In the genomic region with DNA sequence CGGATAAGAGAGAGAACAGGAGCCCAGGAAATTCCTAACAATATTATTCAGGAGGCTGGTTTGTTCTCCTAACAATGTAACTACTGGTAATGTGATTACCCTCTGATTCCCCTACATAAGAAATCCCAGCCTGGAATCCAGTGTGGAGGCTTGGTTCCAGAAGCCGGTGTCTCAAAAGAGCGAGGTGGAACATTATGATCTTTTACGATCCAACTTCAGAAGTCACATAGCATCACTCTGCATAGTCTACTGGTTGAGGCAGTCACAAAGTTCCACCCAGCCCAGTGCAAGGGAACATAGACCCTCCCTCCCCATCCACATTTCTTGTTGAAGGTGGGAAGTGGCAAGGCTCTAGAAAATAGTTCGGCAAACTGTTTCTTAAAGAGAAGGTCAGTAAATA, we compare ENCODE assay signal across 1 cellular context.
TF ChIP-seq lines count a peak whose summit lies in the region.

No MANE protein-coding gene starts in this region.

TF ChIP-seq in IMR-90, 13 proteins besides CTCF, POLR2A, EP300 and RAD21:
- TF ChIP-seq RCOR1 (IDR thresholded peaks at IDR 0.05; ENCODE audit: insufficient replicate concordance, low read length), result no peak
- TF ChIP-seq CEBPB (IDR thresholded peaks at IDR 0.05; ENCODE audit: low read depth, low read length), result no peak
- TF ChIP-seq, protein P1, sequence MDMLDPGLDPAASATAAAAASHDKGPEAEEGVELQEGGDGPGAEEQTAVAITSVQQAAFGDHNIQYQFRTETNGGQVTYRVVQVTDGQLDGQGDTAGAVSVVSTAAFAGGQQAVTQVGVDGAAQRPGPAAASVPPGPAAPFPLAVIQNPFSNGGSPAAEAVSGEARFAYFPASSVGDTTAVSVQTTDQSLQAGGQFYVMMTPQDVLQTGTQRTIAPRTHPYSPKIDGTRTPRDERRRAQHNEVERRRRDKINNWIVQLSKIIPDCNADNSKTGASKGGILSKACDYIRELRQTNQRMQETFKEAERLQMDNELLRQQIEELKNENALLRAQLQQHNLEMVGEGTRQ (IDR thresholded peaks at IDR 0.05; ENCODE audit: low read depth, low read length), result no peak
- TF ChIP-seq SMC3 (IDR thresholded peaks at IDR 0.05; ENCODE audit: low read depth, low read length), result no peak
- no peak for TF ChIP-seq MXI1 (IDR thresholded peaks at IDR 0.05; ENCODE audit: borderline replicate concordance, low read depth, low read length)
- no peak for TF ChIP-seq MAZ (IDR thresholded peaks at IDR 0.05; ENCODE audit: borderline replicate concordance, low read depth, low read length)
- TF ChIP-seq RFX5 (IDR thresholded peaks at IDR 0.05; ENCODE audit: low read depth, low read length), result no peak
- TF ChIP-seq CHD1 (IDR thresholded peaks at IDR 0.05; ENCODE audit: low read depth, low read length), result no peak
- no peak for TF ChIP-seq NFE2L2 (IDR thresholded peaks at IDR 0.05; ENCODE audit: low read depth, low read length)
- no peak for TF ChIP-seq MAFK (IDR thresholded peaks at IDR 0.05; ENCODE audit: low read depth, low read length)
- no peak for TF ChIP-seq FOS (IDR thresholded peaks at IDR 0.05; ENCODE audit: low read depth, low read length)
- no peak for TF ChIP-seq BHLHE40 (IDR thresholded peaks at IDR 0.05; ENCODE audit: low read depth, low read length)
- TF ChIP-seq ELK1 (IDR thresholded peaks at IDR 0.05; ENCODE audit: borderline replicate concordance, low read depth, low read length), result no peak
